Comparison of ENCODE assay signal across 8 cellular contexts in the genomic region with DNA sequence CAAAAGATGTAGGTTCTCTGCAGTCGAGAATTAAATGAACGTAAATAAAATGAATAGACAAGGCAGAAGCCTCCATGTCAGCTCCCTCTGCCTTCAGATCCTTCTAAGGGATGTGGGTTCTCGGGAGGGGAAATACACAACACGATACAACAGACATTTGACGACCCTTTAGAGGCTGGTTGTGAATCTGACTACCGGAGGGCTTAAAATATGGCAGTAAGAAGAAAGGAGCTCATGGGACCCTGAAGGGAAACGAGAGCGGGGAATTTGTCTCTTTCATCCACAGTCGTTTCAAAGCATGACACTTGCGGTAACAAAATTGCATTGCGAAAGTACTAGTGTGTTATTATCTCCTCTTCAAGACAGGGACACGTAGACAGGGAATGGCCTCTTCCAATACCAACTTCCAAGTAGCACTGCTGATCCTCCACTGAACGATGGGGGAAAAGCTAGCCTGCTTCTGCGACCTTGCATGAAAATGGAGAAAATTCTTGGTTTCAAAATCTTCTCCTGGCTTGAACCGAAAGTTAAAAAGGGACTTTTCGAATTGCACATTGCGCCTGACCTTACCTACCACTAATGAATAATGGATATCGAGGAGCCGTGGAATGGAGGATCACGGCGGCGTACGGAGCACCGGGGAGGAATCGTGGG. TPM values are rescaled to one million over a fixed set of nuclear protein-coding genes. Genes with fewer than 3 reads are reported as not detected.
DNase-seq lines count a peak whose midpoint lies in the region; ATAC-seq and TF ChIP-seq lines count a peak whose summit lies in the region.

No MANE protein-coding gene starts in this region.

- H3K27me3 ChIP-seq in MG63, result peaks cover 51% of the 10 kb centered on the region
- peaks cover 0 to 4% (median under 1%) of the 10 kb centered on the region in 4 donors for H3K27me3 ChIP-seq in liver (ENCODE audit: control insufficient read depth in 4 of 4, insufficient read depth in 4 of 4, low read length in 3 of 4)
- no peaks in the 10 kb centered on the region for H3K27me3 ChIP-seq in tibial artery

- no peaks in the 10 kb centered on the region for H3K36me3 Mint-ChIP-seq in brain

- H3K9me3 Mint-ChIP-seq in brain, result peaks cover 0 to 10% (median 3%) of the 10 kb centered on the region in 5 experiments

- H3K27ac ChIP-seq in liver (ENCODE audit: low read depth in 1 of 2, low read length in 2 of 2) (peak overlapping the region; percentile 57 to 69), tibial artery (peak overlapping the region; percentile 85 to 89)

- no peak for TF ChIP-seq RAD21 in liver (IDR thresholded peaks at IDR 0.05)

- peak overlapping the region in 1 of 2 donors; percentile 80 for H3K9ac ChIP-seq in liver (ENCODE audit: low read depth in 1 of 2, low read length in 2 of 2)

- WGBS in liver, result 19% methylated on average over 25 of the region's 25 CpGs

- intact Hi-C loops in tibial artery (cut with DNase I; ENCODE audit: low total_unique reads), result loop anchor here (5.0 kb wide), 2 partner anchors 220 to 355 kb away; no protein-coding TSS in a partner anchor

- H3K4me1 ChIP-seq in liver (ENCODE audit: control insufficient read depth in 4 of 4, insufficient read depth in 4 of 4, low read length in 3 of 4), result peaks cover 2 to 23% (median 15%) of the 10 kb centered on the region in 4 donors
- H3K4me1 ChIP-seq in tibial artery, result peaks cover 0 to 30% (median 13%) of the 10 kb centered on the region in 4 donors

- H3K27me3 Mint-ChIP-seq in brain, result peaks cover 46% of the 10 kb centered on the region

- H3K9me3 ChIP-seq in MG63, result no peaks in the 10 kb centered on the region
- H3K9me3 ChIP-seq in liver (ENCODE audit: control insufficient read depth in 4 of 4, low read length in 3 of 4), result no peaks in the 10 kb centered on the region
- no peaks in the 10 kb centered on the region for H3K9me3 ChIP-seq in tibial artery

- H3K4me3 ChIP-seq in MG63 (peak overlapping the region; percentile 54), liver (ENCODE audit: low read depth in 1 of 3, low read length in 3 of 3) (peak overlapping the region; percentile 59 to 75 (median 67)), tibial artery (peak overlapping the region; percentile 66 to 71)

- peak overlapping the region; percentile 92 to 99 (median 96) for H3K4me3 Mint-ChIP-seq in brain

- DNase-seq in NOMO-1 (lab: John Stamatoyannopoulos, UW; ENCODE audit: unreplicated experiment in 2 of 2) (peak; percentile 40 to 65), NOMO-1 treated with dmso at 0.1 percent for 144 hours (lab: John Stamatoyannopoulos, UW; ENCODE audit: unreplicated experiment) (no peak), MG63 (no peak), tibial artery (no peak), NCI-H524 treated with DMSO at 0.1 percent for 48 hours (lab: John Stamatoyannopoulos, UW) (no peak)

- H3K27ac Mint-ChIP-seq in brain, result peak overlapping the region; percentile 94 to 96 (median 95)

- peaks cover 52% of the 10 kb centered on the region for H3K4me1 Mint-ChIP-seq in brain

- no peaks in the 10 kb centered on the region for H3K36me3 ChIP-seq in MG63
- H3K36me3 ChIP-seq in liver (ENCODE audit: control insufficient read depth in 4 of 4, insufficient read depth in 3 of 4, low read depth in 1 of 4, low read length in 3 of 4), result no peaks in the 10 kb centered on the region
- H3K36me3 ChIP-seq in tibial artery, result no peaks in the 10 kb centered on the region

- TF ChIP-seq CTCF in brain (conservative IDR thresholded peaks at IDR 0.05) (no peak), liver (IDR thresholded peaks at IDR 0.05; ENCODE audit: low read depth, low read length, missing input control) (no peak), tibial artery (IDR thresholded peaks at IDR 0.05) (no peak)

- ATAC-seq in HG03457 (IDR thresholded peaks at IDR 0.05; ENCODE audit: unreplicated experiment), result no peak

TF ChIP-seq in liver, 16 proteins besides CTCF, POLR2A, EP300 and RAD21:
- TF ChIP-seq YY1 (IDR thresholded peaks at IDR 0.05), result peak; percentile 39
- TF ChIP-seq, protein P1, sequence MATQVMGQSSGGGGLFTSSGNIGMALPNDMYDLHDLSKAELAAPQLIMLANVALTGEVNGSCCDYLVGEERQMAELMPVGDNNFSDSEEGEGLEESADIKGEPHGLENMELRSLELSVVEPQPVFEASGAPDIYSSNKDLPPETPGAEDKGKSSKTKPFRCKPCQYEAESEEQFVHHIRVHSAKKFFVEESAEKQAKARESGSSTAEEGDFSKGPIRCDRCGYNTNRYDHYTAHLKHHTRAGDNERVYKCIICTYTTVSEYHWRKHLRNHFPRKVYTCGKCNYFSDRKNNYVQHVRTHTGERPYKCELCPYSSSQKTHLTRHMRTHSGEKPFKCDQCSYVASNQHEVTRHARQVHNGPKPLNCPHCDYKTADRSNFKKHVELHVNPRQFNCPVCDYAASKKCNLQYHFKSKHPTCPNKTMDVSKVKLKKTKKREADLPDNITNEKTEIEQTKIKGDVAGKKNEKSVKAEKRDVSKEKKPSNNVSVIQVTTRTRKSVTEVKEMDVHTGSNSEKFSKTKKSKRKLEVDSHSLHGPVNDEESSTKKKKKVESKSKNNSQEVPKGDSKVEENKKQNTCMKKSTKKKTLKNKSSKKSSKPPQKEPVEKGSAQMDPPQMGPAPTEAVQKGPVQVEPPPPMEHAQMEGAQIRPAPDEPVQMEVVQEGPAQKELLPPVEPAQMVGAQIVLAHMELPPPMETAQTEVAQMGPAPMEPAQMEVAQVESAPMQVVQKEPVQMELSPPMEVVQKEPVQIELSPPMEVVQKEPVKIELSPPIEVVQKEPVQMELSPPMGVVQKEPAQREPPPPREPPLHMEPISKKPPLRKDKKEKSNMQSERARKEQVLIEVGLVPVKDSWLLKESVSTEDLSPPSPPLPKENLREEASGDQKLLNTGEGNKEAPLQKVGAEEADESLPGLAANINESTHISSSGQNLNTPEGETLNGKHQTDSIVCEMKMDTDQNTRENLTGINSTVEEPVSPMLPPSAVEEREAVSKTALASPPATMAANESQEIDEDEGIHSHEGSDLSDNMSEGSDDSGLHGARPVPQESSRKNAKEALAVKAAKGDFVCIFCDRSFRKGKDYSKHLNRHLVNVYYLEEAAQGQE (IDR thresholded peaks at IDR 0.05), result no peak

RNA-seq across cellular contexts. Expression of gene TNRC6C, which starts 1.2 kb away (rescaled TPM):
- 3.2 and 4.5 TPM in 2 replicates for total RNA-seq in MG63 (2014; rRNA removed; shearing (Covaris generic); ENCODE audit: low replicate concordance)
- 5.8 TPM for polyA plus RNA-seq in brain (ENCODE audit: insufficient read depth, low read depth, low replicate concordance)
- total RNA-seq in liver, result 1 to 10 TPM; 4.3 to 7.7 TPM
- 1 to 10 TPM; 1.3 to 1.5 TPM for polyA plus RNA-seq in liver

Comparison
In these comparisons a context has a peak if more than half of its experiments do, and no peak if none do; other contexts are left out.
1. DNase-seq: peak in NOMO-1 (2 of 2); none in NOMO-1 treated with dmso at 0.1 percent for 144 hours (single experiment), MG63 (single experiment), tibial artery (0 of 2) and NCI-H524 treated with DMSO at 0.1 percent for 48 hours (single experiment).
2. Peak in every context shown above with its lines, with median percentiles within 50 percentile points of each other: H3K4me3 ChIP-seq.